13 cellular contexts compared by ENCODE assay signal in the genomic region with DNA sequence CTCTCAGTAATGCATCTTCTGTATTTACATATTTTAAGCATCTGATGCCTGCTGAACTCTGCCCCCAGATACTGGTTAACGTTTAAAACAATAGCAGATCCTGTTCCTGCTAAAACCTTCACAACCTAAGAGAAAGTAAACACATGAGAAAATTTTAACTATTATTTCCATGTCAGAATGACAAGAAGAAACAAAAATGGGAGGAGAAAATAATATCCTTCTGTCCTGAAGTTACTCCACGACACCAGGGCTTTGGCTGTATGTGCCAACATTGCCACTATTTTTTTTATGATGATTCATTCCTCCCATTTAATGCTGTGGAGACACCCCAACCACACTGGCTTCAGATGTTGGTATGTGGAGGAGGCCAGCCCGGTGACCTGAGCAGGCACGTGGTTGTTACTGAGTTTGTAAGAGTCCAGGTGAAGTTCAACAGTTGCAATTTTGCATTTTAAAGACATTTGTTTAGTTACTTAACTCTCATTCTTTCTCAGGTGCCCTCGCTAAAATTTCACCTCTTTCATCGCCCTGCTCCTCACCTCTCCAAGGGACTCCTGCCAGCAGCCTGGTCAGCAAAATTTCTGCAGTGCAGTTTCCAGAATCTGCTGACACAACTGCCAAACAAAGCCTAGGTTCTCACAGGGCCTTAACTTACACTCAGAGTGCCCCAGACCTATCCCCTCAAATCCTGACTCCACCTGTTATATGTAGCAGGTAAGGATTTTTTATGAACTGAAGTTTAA.
DNase-seq lines count a peak whose midpoint lies in the region; ATAC-seq and TF ChIP-seq lines count a peak whose summit lies in the region.
"Had no signal": no experiment of that assay in that cellular context is flagged by ENCODE, and none has a peak within 500 bp of the region (broad histone marks: within the 10 kb centered on the region; RNA-seq: fewer than 3 reads in every experiment).

No MANE protein-coding gene starts in this region.

- H2BK5ac ChIP-seq in mesendoderm (ENCODE audit: low read length) = no peak overlapping the region

- H2AK5ac ChIP-seq in mesendoderm (ENCODE audit: low read length) = no peak overlapping the region

- H3K36me3 Mint-ChIP-seq in stimulated activated effector memory CD8-positive, alpha-beta T cell treated with anti-CD3 and anti-CD28 coated beads, Interleukin-12 subunit alpha, Interleukin-12 subunit beta, amount 100 ng/mL, for 72 hours = no peaks in the 10 kb centered on the region
- H3K36me3 Mint-ChIP-seq: memory B cell had no signal

- H3K9ac ChIP-seq in mesendoderm (ENCODE audit: low read length) = no peak overlapping the region

- ATAC-seq in HG03196 (IDR thresholded peaks at IDR 0.05; ENCODE audit: unreplicated experiment) = no peak
- no peak for ATAC-seq in stimulated activated effector memory CD8-positive, alpha-beta T cell treated with anti-CD3 and anti-CD28 coated beads, Interleukin-12 subunit alpha, Interleukin-12 subunit beta, amount 100 ng/mL, for 72 hours
- ATAC-seq: activated CD4-positive, alpha-beta T cell treated with anti-CD3 and anti-CD28 coated beads for 36 hours had no signal

- TF ChIP-seq CTCF in AG10803 (conservative IDR thresholded peaks at IDR 0.05; ENCODE audit: low read length) (no peak), NB4 (IDR thresholded peaks at IDR 0.05; ENCODE audit: low read depth, low read length) (no peak), esophagus muscularis mucosa (IDR thresholded peaks at IDR 0.05) (no peak)

- H3K4me2 ChIP-seq in mesendoderm (ENCODE audit: low read length) = no peak overlapping the region

- no peak overlapping the region for H3K4me3 Mint-ChIP-seq in stimulated activated effector memory CD8-positive, alpha-beta T cell treated with anti-CD3 and anti-CD28 coated beads, Interleukin-12 subunit alpha, Interleukin-12 subunit beta, amount 100 ng/mL, for 72 hours
- H3K4me3 Mint-ChIP-seq: activated CD4-positive, alpha-beta T cell treated with anti-CD3 and anti-CD28 coated beads for 36 hours; memory B cell had no signal

- no peaks in the 10 kb centered on the region for H3K9me3 Mint-ChIP-seq in stimulated activated effector memory CD8-positive, alpha-beta T cell treated with anti-CD3 and anti-CD28 coated beads, Interleukin-12 subunit alpha, Interleukin-12 subunit beta, amount 100 ng/mL, for 72 hours

- H3K4me1 Mint-ChIP-seq in stimulated activated effector memory CD8-positive, alpha-beta T cell treated with anti-CD3 and anti-CD28 coated beads, Interleukin-12 subunit alpha, Interleukin-12 subunit beta, amount 100 ng/mL, for 72 hours = no peaks in the 10 kb centered on the region
- H3K4me1 Mint-ChIP-seq: activated CD4-positive, alpha-beta T cell treated with anti-CD3 and anti-CD28 coated beads for 36 hours; memory B cell had no signal

- TF ChIP-seq EP300 in esophagus muscularis mucosa (IDR thresholded peaks at IDR 0.05) = no peak

- no peak overlapping the region for H4K8ac ChIP-seq in mesendoderm (ENCODE audit: low read depth, low read length)

- H3K18ac ChIP-seq in mesendoderm (ENCODE audit: low read length) = no peak overlapping the region

- no peak overlapping the region for H3K23ac ChIP-seq in mesendoderm (ENCODE audit: low read length)

- in situ Hi-C loops in HAP-1 (cut with MboI; ENCODE audit: low sequenced_read_pairs) = no loop called here

- 31% methylated on average over 6 of the region's 6 CpGs for WGBS in esophagus muscularis mucosa
- WGBS in mesendoderm (ENCODE audit: extremely low coverage, insufficient coverage, low lambda C conversion rate) = no CpG with 5 or more reads among the region's 6 CpGs

- H3K9me3 ChIP-seq in esophagus muscularis mucosa (no peaks in the 10 kb centered on the region), HAP-1 (no peaks in the 10 kb centered on the region)

- TF ChIP-seq POLR2A in NB4 (IDR thresholded peaks at IDR 0.05; ENCODE audit: extremely low read depth, insufficient read length) (no peak), esophagus muscularis mucosa (IDR thresholded peaks at IDR 0.05; ENCODE audit: low read depth) (no peak)

- intact Hi-C loops in esophagus muscularis mucosa (cut with DNase I) = no loop called here

- no peaks in the 10 kb centered on the region for H3K79me2 ChIP-seq in mesendoderm (ENCODE audit: control insufficient read depth, insufficient read depth, low read length)

- H3K4ac ChIP-seq in mesendoderm (ENCODE audit: low read depth, low read length) = no peak overlapping the region

- peak; percentile 5 for DNase-seq in AG10803 (ENCODE audit: low read depth)
- DNase-seq in NB4 (ENCODE audit: low read depth) = peak; percentile 44
- DNase-seq in esophagus muscularis mucosa (ENCODE audit: extremely low spot score) = no peak
- no peak for DNase-seq in mesendoderm
- no peak for DNase-seq in T-helper 2 cell
- DNase-seq in stimulated activated effector memory CD8-positive, alpha-beta T cell treated with anti-CD3 and anti-CD28 coated beads, Interleukin-12 subunit alpha, Interleukin-12 subunit beta, amount 100 ng/mL, for 72 hours (ENCODE audit: low spot score in 2 of 2) = no peak
- DNase-seq in HAP-1 (ENCODE audit: low spot score in 2 of 2) = no peak
- DNase-seq: activated CD4-positive, alpha-beta T cell treated with anti-CD3 and anti-CD28 coated beads for 36 hours; amniotic stem cell; stimulated activated CD4-positive, alpha-beta T cell treated with anti-CD3 and anti-CD28 coated beads, Interleukin-2, amount 100 ng/mL, for 24 hours had no signal

- no peak overlapping the region for H3K4me3 ChIP-seq in AG10803 (ENCODE audit: low read length)
- H3K4me3 ChIP-seq in NB4 (ENCODE audit: low read depth, low read length) = no peak overlapping the region
- no peak overlapping the region for H3K4me3 ChIP-seq in esophagus muscularis mucosa
- H3K4me3 ChIP-seq in mesendoderm (ENCODE audit: low read length) = no peak overlapping the region
- no peak overlapping the region for H3K4me3 ChIP-seq in HAP-1

- H2BK120ac ChIP-seq in mesendoderm (ENCODE audit: low read depth, low read length) = peak overlapping the region; percentile 61

- no peaks in the 10 kb centered on the region for H3K27me3 ChIP-seq in esophagus muscularis mucosa
- no peaks in the 10 kb centered on the region for H3K27me3 ChIP-seq in mesendoderm (ENCODE audit: insufficient read depth, low read length, poor library complexity)
- no peaks in the 10 kb centered on the region; the same call in 1 of the 2 replicates for H3K27me3 ChIP-seq in HAP-1 (ENCODE audit: low read depth)

- peaks cover 19 to 46% (median 37%) of the 10 kb centered on the region in 4 donors for H3K4me1 ChIP-seq in esophagus muscularis mucosa
- no peaks in the 10 kb centered on the region for H3K4me1 ChIP-seq in mesendoderm (ENCODE audit: control insufficient read depth, low read depth, low read length)
- no peaks in the 10 kb centered on the region for H3K4me1 ChIP-seq in HAP-1

- H3K36me3 ChIP-seq in esophagus muscularis mucosa (peaks cover under 1 to 12% (median 5%) of the 10 kb centered on the region in 4 donors), mesendoderm (ENCODE audit: control insufficient read depth, insufficient read depth, low read length) (no peaks in the 10 kb centered on the region), HAP-1 (replicated peaks) (no peaks in the 10 kb centered on the region)

- no peak overlapping the region for H2BK15ac ChIP-seq in mesendoderm (replicated peaks; ENCODE audit: low read depth)

- H3K27ac Mint-ChIP-seq in stimulated activated effector memory CD8-positive, alpha-beta T cell treated with anti-CD3 and anti-CD28 coated beads, Interleukin-12 subunit alpha, Interleukin-12 subunit beta, amount 100 ng/mL, for 72 hours = no peak overlapping the region
- H3K27ac Mint-ChIP-seq: activated CD4-positive, alpha-beta T cell treated with anti-CD3 and anti-CD28 coated beads for 36 hours; memory B cell had no signal

- no peak overlapping the region for H3K56ac ChIP-seq in mesendoderm (ENCODE audit: low read length)

- no peak overlapping the region for H4K5ac ChIP-seq in mesendoderm (ENCODE audit: low read length)

- H3K27ac ChIP-seq in esophagus muscularis mucosa (replicated peaks in 1 of 4) (peak overlapping the region; percentile 14 to 66 (median 59)), mesendoderm (ENCODE audit: low read depth, low read length) (no peak overlapping the region)
- H3K27ac ChIP-seq: C4-2B had no signal

- no peaks in the 10 kb centered on the region for H3K79me1 ChIP-seq in mesendoderm (ENCODE audit: low read length)

Comparison
In these comparisons a context has a peak if more than half of its experiments do, and no peak if none do; other contexts are left out.
1. DNase-seq: peak in AG10803 (single experiment) and NB4 (single experiment); none in esophagus muscularis mucosa (single experiment), mesendoderm (single experiment), T-helper 2 cell (0 of 5), stimulated activated effector memory CD8-positive, alpha-beta T cell treated with anti-CD3 and anti-CD28 coated beads, Interleukin-12 subunit alpha, Interleukin-12 subunit beta, amount 100 ng/mL, for 72 hours (0 of 2) and HAP-1 (0 of 2).